In genomic region chr14:93044601-93045000, GRCh38 we compare ENCODE assay signal across 9 cellular contexts.
DNase-seq lines count a peak whose midpoint lies in the region; ATAC-seq and TF ChIP-seq lines count a peak whose summit lies in the region.
"Had no signal": no experiment of that assay in that cellular context is flagged by ENCODE, and none has a peak within 500 bp of the region (broad histone marks: within the 10 kb centered on the region; RNA-seq: fewer than 3 reads in every experiment).

No MANE protein-coding gene starts in this region.

- TF ChIP-seq CTCF in GM23338 (conservative IDR thresholded peaks at IDR 0.05; ENCODE audit: low read depth in 2 of 2) (no peak), heart right ventricle (IDR thresholded peaks at IDR 0.05) (no peak), thoracic aorta (IDR thresholded peaks at IDR 0.05) (no peak), ascending aorta (IDR thresholded peaks at IDR 0.05) (no peak)

- intact Hi-C loops in heart right ventricle (cut with DNase I) (loop anchor here in 5 of 10 donors (5.0 to 10.0 kb wide), 4 partner anchors 52 to 92 kb away; partner anchors contain the start of gene ITPK1 (in 2 of the 5)), ascending aorta (cut with DNase I) (loop anchor here (5.0 kb wide), 3 partner anchors 57 to 138 kb away; partner anchors contain the start of gene MOAP1)

- H3K9me3 Mint-ChIP-seq in GM23338, result no peaks in the 10 kb centered on the region; the same call in 1 of the 3 replicates
- H3K9me3 Mint-ChIP-seq: activated T-helper 1 cell treated with anti-CD3 and anti-CD28 coated beads, Interleukin-12 subunit alpha, Interleukin-12 subunit beta, Interleukin-2, Interleukin-4 antibody, amounts not matched to agents 30 ng/mL and 10 ng/mL and 1 ng/mL, durations not matched to agents 14 hours and 24 hours and 36 hours had no signal

- H3K4me1 ChIP-seq in GM23338 (ENCODE audit: insufficient read depth) (peaks cover 60% of the 10 kb centered on the region), heart right ventricle (peaks cover 22 to 94% (median 82%) of the 10 kb centered on the region in 9 donors), thoracic aorta (ENCODE audit: control insufficient read depth in 1 of 2, low read depth in 2 of 2) (peaks cover 42 to 68% of the 10 kb centered on the region in 2 donors), ascending aorta (peaks cover 18 to 52% of the 10 kb centered on the region in 2 donors)

- ATAC-seq in GM23338, result no peak
- ATAC-seq in heart right ventricle, result peak in 1 of 8 donors; percentile 5
- no peak for ATAC-seq in thoracic aorta (ENCODE audit: insufficient number of reproducible peaks, low FRiP score, low read depth)
- no peak for ATAC-seq in HG02840 (IDR thresholded peaks at IDR 0.05; ENCODE audit: low FRiP score, unreplicated experiment)

- DNase-seq in GM23338 (ENCODE audit: low spot score), result no peak
- DNase-seq in OCI-M1 (lab: John Stamatoyannopoulos, UW), result peak; percentile 5
- DNase-seq in heart right ventricle, result no peak
- DNase-seq in thoracic aorta (ENCODE audit: low spot score), result no peak
- DNase-seq in activated CD4-positive, alpha-beta T cell treated with anti-CD3 and anti-CD28 coated beads for 1 hour, result no peak
- DNase-seq in NCI-H2107 (lab: John Stamatoyannopoulos, UW), result no peak
- DNase-seq in ascending aorta (ENCODE audit: low spot score in 2 of 2), result no peak

- no peak overlapping the region for H3K4me2 ChIP-seq in GM23338

- peaks cover 25% of the 10 kb centered on the region for H4K20me1 ChIP-seq in GM23338 (replicated peaks; ENCODE audit: insufficient read depth)

- H3K9me3 ChIP-seq in heart right ventricle (no peaks in the 10 kb centered on the region), thoracic aorta (no peaks in the 10 kb centered on the region), ascending aorta (no peaks in the 10 kb centered on the region)

- H3K4me3 Mint-ChIP-seq in GM23338, result no peak overlapping the region
- H3K4me3 Mint-ChIP-seq: activated T-helper 1 cell treated with anti-CD3 and anti-CD28 coated beads, Interleukin-12 subunit alpha, Interleukin-12 subunit beta, Interleukin-2, Interleukin-4 antibody, amounts not matched to agents 30 ng/mL and 10 ng/mL and 1 ng/mL, durations not matched to agents 14 hours and 24 hours and 36 hours had no signal

- 0 out of 2 replicates have a peak, but pooled peaks cover 4% of the 10 kb centered on the region for H3F3A ChIP-seq in GM23338 (replicated peaks; ENCODE audit: low read depth)

- 82 to 89% methylated on average over 9 of the region's 9 CpGs for WGBS in heart right ventricle, 2 donors

- peaks cover 94% of the 10 kb centered on the region for H3K79me2 ChIP-seq in GM23338 (replicated peaks; ENCODE audit: insufficient read depth)

- H3K4me1 Mint-ChIP-seq in GM23338, result peaks cover 87% of the 10 kb centered on the region

- H2AFZ ChIP-seq in GM23338, result no peak overlapping the region

- peaks cover 19% of the 10 kb centered on the region; the same call in 2 of the 3 replicates for H3K36me3 Mint-ChIP-seq in GM23338 (ENCODE audit: low read depth)

- no peaks in the 10 kb centered on the region for H3K9me2 ChIP-seq in GM23338 (ENCODE audit: insufficient read depth)

- H3K27me3 Mint-ChIP-seq in GM23338 (ENCODE audit: insufficient read depth, low read depth, poor library complexity), result peaks cover 44% of the 10 kb centered on the region

- H3K4me3 ChIP-seq in GM23338 (no peak overlapping the region), heart right ventricle (no peak overlapping the region), thoracic aorta (no peak overlapping the region), ascending aorta (no peak overlapping the region)

- H3K27ac Mint-ChIP-seq in GM23338, result peak overlapping the region; percentile 50; the same call in 1 of the 2 replicates
- H3K27ac Mint-ChIP-seq: activated T-helper 1 cell treated with anti-CD3 and anti-CD28 coated beads, Interleukin-12 subunit alpha, Interleukin-12 subunit beta, Interleukin-2, Interleukin-4 antibody, amounts not matched to agents 30 ng/mL and 10 ng/mL and 1 ng/mL, durations not matched to agents 14 hours and 24 hours and 36 hours had no signal

- H3K27me3 ChIP-seq in GM23338 (ENCODE audit: insufficient read depth), result no peaks in the 10 kb centered on the region
- H3K27me3 ChIP-seq in heart right ventricle, result no peaks in the 10 kb centered on the region
- H3K27me3 ChIP-seq in thoracic aorta (replicated peaks; ENCODE audit: insufficient read depth), result no peaks in the 10 kb centered on the region
- H3K27me3 ChIP-seq in ascending aorta, result no peaks in the 10 kb centered on the region

- H3K36me3 ChIP-seq in GM23338 (ENCODE audit: insufficient read depth) (peaks cover 3% of the 10 kb centered on the region; the same call in 1 of the 2 replicates), heart right ventricle (no peaks in the 10 kb centered on the region), thoracic aorta (no peaks in the 10 kb centered on the region), ascending aorta (no peaks in the 10 kb centered on the region)

- H3K27ac ChIP-seq in GM23338 (ENCODE audit: low read depth), result no peak overlapping the region
- H3K27ac ChIP-seq in heart right ventricle, result peak overlapping the region; percentile 46 to 92 (median 83)
- peak overlapping the region; percentile 86 to 87 for H3K27ac ChIP-seq in thoracic aorta
- H3K27ac ChIP-seq in ascending aorta, result peak overlapping the region in 1 of 2 donors; percentile 85

TF ChIP-seq in GM23338, 12 proteins besides CTCF, POLR2A, EP300 and RAD21 (continues in another document):
- TF ChIP-seq EZH2phosphoT487 (IDR thresholded peaks at IDR 0.05; ENCODE audit: unreplicated experiment) (no peak), ZNF331 (CRISPR knock-in tag; IDR thresholded peaks at IDR 0.05; ENCODE audit: low read depth) (no peak), CREB1 (CRISPR knock-in tag; IDR thresholded peaks at IDR 0.05; ENCODE audit: low read depth) (no peak), STAT1 (IDR thresholded peaks at IDR 0.05; ENCODE audit: unreplicated experiment) (no peak), REST (IDR thresholded peaks at IDR 0.05; ENCODE audit: unreplicated experiment) (no peak), ETS1 (IDR thresholded peaks at IDR 0.05) (no peak), JUNB (IDR thresholded peaks at IDR 0.05; ENCODE audit: unreplicated experiment) (no peak), NANOG (IDR thresholded peaks at IDR 0.05; ENCODE audit: borderline replicate concordance) (no peak), ZNF114 (CRISPR knock-in tag; IDR thresholded peaks at IDR 0.05) (no peak), EZH2 (IDR thresholded peaks at IDR 0.05; ENCODE audit: low read depth, unreplicated experiment) (no peak), POLR2AphosphoS5 (IDR thresholded peaks at IDR 0.05; ENCODE audit: low read depth) (no peak)
